Comparison of ENCODE assay signal across 11 cellular contexts in genomic region chr9:93600504-93600903, GRCh38. TPM values are rescaled to one million over a fixed set of nuclear protein-coding genes. Genes with fewer than 3 reads are reported as not detected.
DNase-seq lines count a peak whose midpoint lies in the region; ATAC-seq, FAIRE-seq and TF ChIP-seq lines count a peak whose summit lies in the region.
"Had no signal": no experiment of that assay in that cellular context is flagged by ENCODE, and none has a peak within 500 bp of the region (broad histone marks: within the 10 kb centered on the region; RNA-seq: fewer than 3 reads in every experiment).

No MANE protein-coding gene starts in this region.

- no peak overlapping the region for H3K9ac ChIP-seq in kidney (ENCODE audit: low read length in 2 of 2)
- H3K9ac ChIP-seq: SK-N-SH had no signal

- H3K36me3 ChIP-seq in KOPT-K1 (ENCODE audit: insufficient read depth, low read length) (no peaks in the 10 kb centered on the region), kidney (ENCODE audit: control insufficient read depth in 1 of 2, insufficient read depth in 2 of 2, low read length in 2 of 2) (peaks cover 0 to under 1% of the 10 kb centered on the region in 2 donors)

- intact Hi-C loops in kidney (cut with DNase I), result no loop called here

- peaks cover 5% of the 10 kb centered on the region in 2 donors for H3K4me1 ChIP-seq in kidney (ENCODE audit: control insufficient read depth in 1 of 2, insufficient read depth in 1 of 2, low read depth in 1 of 2, low read length in 2 of 2)

- no peak for FAIRE-seq in kidney (lab: Jason Lieb, UNC)
- FAIRE-seq: endometrium had no signal

- peak; percentile 92 for DNase-seq in DMS153 (lab: John Stamatoyannopoulos, UW)
- DNase-seq in UCSD-AML1 (lab: John Stamatoyannopoulos, UW; ENCODE audit: unreplicated experiment), result peak; percentile 30
- DNase-seq in mesenteric fat pad (ENCODE audit: low spot score), result peak; percentile 73
- DNase-seq in kidney, result no peak
- DNase-seq: GDM1, SK-N-SH had no signal

- H3K9me3 ChIP-seq in KOPT-K1 (ENCODE audit: insufficient read depth, low read length, poor library complexity, severe bottlenecking), result no peaks in the 10 kb centered on the region
- no peaks in the 10 kb centered on the region for H3K9me3 ChIP-seq in kidney (ENCODE audit: control insufficient read depth in 1 of 2, low read length in 2 of 2)
- H3K9me3 ChIP-seq: SK-N-SH had no signal

- ATAC-seq in HG02885 (IDR thresholded peaks at IDR 0.05; ENCODE audit: poor library complexity, unreplicated experiment) (no peak), HG03159 (IDR thresholded peaks at IDR 0.05; ENCODE audit: unreplicated experiment) (no peak), HG02759 (IDR thresholded peaks at IDR 0.05; ENCODE audit: unreplicated experiment) (no peak)

- no peak overlapping the region for H3K4me3 ChIP-seq in kidney (ENCODE audit: low read length in 2 of 2)

- H3K27ac ChIP-seq in KOPT-K1 (ENCODE audit: low read depth, low read length, poor library complexity, severe bottlenecking), result peak overlapping the region; percentile 36
- H3K27ac ChIP-seq in kidney (ENCODE audit: low read depth in 2 of 2, low read length in 2 of 2), result no peak overlapping the region

- TF ChIP-seq CTCF in kidney (IDR thresholded peaks at IDR 0.05; ENCODE audit: borderline replicate concordance, extremely low read depth, insufficient read depth), result no peak

RNA-seq across cellular contexts. Expression of gene PHF2, which starts 24.1 kb away (rescaled TPM):
- 23.0 TPM for total RNA-seq in mesenteric fat pad
- total RNA-seq in kidney, result 30.7 TPM
- polyA plus RNA-seq in kidney (ENCODE audit: insufficient read depth, low read depth, low replicate concordance), result 10.2 TPM
